In genomic region chr1:200154069-200154767, GRCh38 we compare ENCODE assay signal across 8 cellular contexts.
A peak's percentile ranks its signal among the peaks of the same experiment; 100 is the strongest.
DNase-seq lines count a peak whose midpoint lies in the region; ATAC-seq and TF ChIP-seq lines count a peak whose summit lies in the region.

No MANE protein-coding gene starts in this region.

- no peaks in the 10 kb centered on the region for H3K9me2 ChIP-seq in PC-9 (ENCODE audit: insufficient read depth)

- POLR2A ChIA-PET in activated CD4-positive, alpha-beta T cell treated with anti-CD3 and anti-CD28 coated beads, Interleukin-2, amount 10 ng/mL, durations not matched to agents 7 days and 5 days (lab: Charles Lee), result interaction anchor here (0.5 to 0.6 kb wide), 2 partner anchors 20 to 1256 kb away, joined by 3 to 5 read pairs; no protein-coding TSS in a partner anchor
- POLR2A ChIA-PET in PC-9 (lab: Charles Lee; ENCODE audit: unreplicated experiment), result no interaction called here

- H3K27me3 ChIP-seq in PC-9 (ENCODE audit: insufficient read depth, low read depth), result no peaks in the 10 kb centered on the region

- H3K79me2 ChIP-seq in PC-9 (ENCODE audit: low read depth), result no peaks in the 10 kb centered on the region

- H3K4me3 ChIP-seq in PC-9, result no peak overlapping the region

- H3K4me1 Mint-ChIP-seq in IgD-negative memory B cell (peaks cover 31 to 56% (median 36%) of the 10 kb centered on the region in 3 donors), type B pancreatic cell (ENCODE audit: unreplicated experiment) (no peaks in the 10 kb centered on the region)
- peaks cover 40% of the 10 kb centered on the region for H3K4me1 Mint-ChIP-seq in activated CD4-positive, alpha-beta T cell treated with anti-CD3 and anti-CD28 coated beads, Interleukin-2, amount 10 ng/mL, durations not matched to agents 7 days and 5 days

- H4K20me1 ChIP-seq in PC-9 (ENCODE audit: insufficient read depth), result no peaks in the 10 kb centered on the region

- H3K9me3 ChIP-seq in PC-9 (ENCODE audit: insufficient read depth, low read depth), result no peaks in the 10 kb centered on the region

- H3K27ac Mint-ChIP-seq in IgD-negative memory B cell, result peak overlapping the region; percentile 83 to 99 (median 95)
- peak overlapping the region; percentile 85 for H3K27ac Mint-ChIP-seq in activated CD4-positive, alpha-beta T cell treated with anti-CD3 and anti-CD28 coated beads, Interleukin-2, amount 10 ng/mL, durations not matched to agents 7 days and 5 days
- no peak overlapping the region for H3K27ac Mint-ChIP-seq in type B pancreatic cell

- peaks cover 18% of the 10 kb centered on the region for H3K4me1 ChIP-seq in PC-9 (replicated peaks; ENCODE audit: insufficient read depth)

- no peaks in the 10 kb centered on the region for H3K36me3 Mint-ChIP-seq in IgD-negative memory B cell
- H3K36me3 Mint-ChIP-seq in activated CD4-positive, alpha-beta T cell treated with anti-CD3 and anti-CD28 coated beads, Interleukin-2, amount 10 ng/mL, durations not matched to agents 7 days and 5 days (ENCODE audit: low read depth), result peaks cover 3% of the 10 kb centered on the region
- H3K36me3 Mint-ChIP-seq in type B pancreatic cell, result no peaks in the 10 kb centered on the region

- BruUV-seq in PC-9 (replicated peaks; lab: Mats Ljungman, UMichigan), result no TSS peak

- no peaks in the 10 kb centered on the region for H3K9me3 Mint-ChIP-seq in IgD-negative memory B cell
- no peaks in the 10 kb centered on the region for H3K9me3 Mint-ChIP-seq in activated CD4-positive, alpha-beta T cell treated with anti-CD3 and anti-CD28 coated beads, Interleukin-2, amount 10 ng/mL, durations not matched to agents 7 days and 5 days
- H3K9me3 Mint-ChIP-seq in type B pancreatic cell, result no peaks in the 10 kb centered on the region

- no peak overlapping the region for H3K27ac ChIP-seq in PC-9

- H3K4me3 Mint-ChIP-seq in IgD-negative memory B cell (peak overlapping the region; percentile 4 to 87 (median 67)), type B pancreatic cell (no peak overlapping the region)
- H3K4me3 Mint-ChIP-seq in activated CD4-positive, alpha-beta T cell treated with anti-CD3 and anti-CD28 coated beads, Interleukin-2, amount 10 ng/mL, durations not matched to agents 7 days and 5 days, result no peak overlapping the region

- H2AFZ ChIP-seq in PC-9, result no peak overlapping the region

- no peak overlapping the region for H3K4me2 ChIP-seq in PC-9

- CTCF ChIA-PET in activated CD4-positive, alpha-beta T cell treated with anti-CD3 and anti-CD28 coated beads, Interleukin-2, amount 10 ng/mL, durations not matched to agents 7 days and 5 days (lab: Charles Lee), result interaction anchor here (1.5 kb wide), 1 partner anchor 10 kb away, joined by 10 read pairs; no protein-coding TSS in a partner anchor
- CTCF ChIA-PET in PC-9 (lab: Charles Lee), result no interaction called here

- intact Hi-C loops in left colon (cut with DNase I, micrococcal nuclease) (no loop called here), PC-9 (cut with micrococcal nuclease; ENCODE audit: unreplicated experiment) (no loop called here)

- ATAC-seq in GM21526 (IDR thresholded peaks at IDR 0.05; ENCODE audit: low FRiP score, unreplicated experiment) (peak; percentile 93), left colon (peak; percentile 67)

- TF ChIP-seq CTCF in PC-9 (conservative IDR thresholded peaks at IDR 0.05), result no peak
- no peak for TF ChIP-seq CTCF in type B pancreatic cell (conservative IDR thresholded peaks at IDR 0.05)

- H3K36me3 ChIP-seq in PC-9 (ENCODE audit: low read depth), result no peaks in the 10 kb centered on the region

- peaks cover 16% of the 10 kb centered on the region; the same call in 1 of the 2 replicates for H3F3A ChIP-seq in PC-9 (ENCODE audit: insufficient read depth, low read depth)

- no peaks in the 10 kb centered on the region for H3K27me3 Mint-ChIP-seq in IgD-negative memory B cell
- no peaks in the 10 kb centered on the region for H3K27me3 Mint-ChIP-seq in activated CD4-positive, alpha-beta T cell treated with anti-CD3 and anti-CD28 coated beads, Interleukin-2, amount 10 ng/mL, durations not matched to agents 7 days and 5 days
- H3K27me3 Mint-ChIP-seq in type B pancreatic cell, result no peaks in the 10 kb centered on the region

- DNase-seq in GF-D8 (lab: John Stamatoyannopoulos, UW) (peak; percentile 59), left colon (peak in 1 of 2 donors; percentile 9), PC-9 (no peak), type B pancreatic cell (ENCODE audit: extremely low spot score, unreplicated experiment) (no peak), DMS114 treated with DMSO at 0.1 percent for 48 hours (lab: John Stamatoyannopoulos, UW; ENCODE audit: unreplicated experiment) (no peak)
- peak; percentile 68 for DNase-seq in activated CD4-positive, alpha-beta T cell treated with anti-CD3 and anti-CD28 coated beads, Interleukin-2, amount 10 ng/mL, durations not matched to agents 7 days and 5 days

Comparison
In these comparisons a context has a peak if more than half of its experiments do, and no peak if none do; other contexts are left out.
1. DNase-seq: peak in GF-D8 (single experiment) and activated CD4-positive, alpha-beta T cell treated with anti-CD3 and anti-CD28 coated beads, Interleukin-2, amount 10 ng/mL, durations not matched to agents 7 days and 5 days (single experiment); none in PC-9 (0 of 2), type B pancreatic cell (single experiment) and DMS114 treated with DMSO at 0.1 percent for 48 hours (single experiment).
2. H3K4me3 Mint-ChIP-seq: peak in IgD-negative memory B cell (4 of 4); none in activated CD4-positive, alpha-beta T cell treated with anti-CD3 and anti-CD28 coated beads, Interleukin-2, amount 10 ng/mL, durations not matched to agents 7 days and 5 days (single experiment) and type B pancreatic cell (single experiment).